Comparison of ENCODE assay signal across 1 cellular context in the genomic region with DNA sequence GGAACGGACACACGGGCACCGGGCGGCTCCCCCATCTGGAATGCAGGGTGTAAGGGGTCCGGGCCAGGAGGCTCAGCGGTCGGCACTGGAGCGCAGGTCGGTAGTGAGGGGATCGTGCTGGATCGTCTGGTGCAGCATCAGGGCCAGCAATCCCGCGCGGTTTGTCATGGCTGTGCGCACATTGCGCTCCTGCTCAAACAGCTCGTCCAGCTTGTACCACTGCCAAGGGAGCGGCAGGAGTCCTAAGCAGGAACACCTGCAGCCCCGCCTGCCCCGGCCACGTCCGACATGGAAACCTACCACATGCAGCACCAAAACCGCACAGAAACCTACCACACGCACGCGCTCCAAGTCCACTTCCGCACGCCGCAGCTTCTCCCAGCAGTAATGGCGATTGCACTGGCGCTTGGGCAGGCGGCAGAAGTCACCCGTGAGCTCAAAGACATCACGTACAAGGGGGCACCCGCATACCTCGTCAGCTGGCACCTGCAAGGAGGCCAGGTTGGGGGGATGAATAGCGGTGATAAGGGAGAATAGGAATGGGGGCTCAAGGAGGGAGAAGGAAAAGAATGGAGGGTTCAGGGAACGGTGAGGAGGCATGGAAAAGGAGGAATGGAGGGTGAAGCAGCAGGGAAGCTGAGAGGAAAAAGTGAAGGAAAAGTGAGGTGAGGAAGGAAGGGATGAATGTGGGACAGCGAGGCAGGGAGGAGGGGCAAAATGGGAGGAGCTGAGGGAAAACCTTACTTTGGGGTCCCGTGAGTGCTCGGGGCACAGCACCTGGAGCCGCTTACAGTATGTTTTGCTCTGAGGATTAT.
TF ChIP-seq lines count a peak whose summit lies in the region.

No MANE protein-coding gene starts in this region.

TF ChIP-seq in GM23338, 12 proteins besides CTCF, POLR2A, EP300 and RAD21:
- TF ChIP-seq, protein P1, sequence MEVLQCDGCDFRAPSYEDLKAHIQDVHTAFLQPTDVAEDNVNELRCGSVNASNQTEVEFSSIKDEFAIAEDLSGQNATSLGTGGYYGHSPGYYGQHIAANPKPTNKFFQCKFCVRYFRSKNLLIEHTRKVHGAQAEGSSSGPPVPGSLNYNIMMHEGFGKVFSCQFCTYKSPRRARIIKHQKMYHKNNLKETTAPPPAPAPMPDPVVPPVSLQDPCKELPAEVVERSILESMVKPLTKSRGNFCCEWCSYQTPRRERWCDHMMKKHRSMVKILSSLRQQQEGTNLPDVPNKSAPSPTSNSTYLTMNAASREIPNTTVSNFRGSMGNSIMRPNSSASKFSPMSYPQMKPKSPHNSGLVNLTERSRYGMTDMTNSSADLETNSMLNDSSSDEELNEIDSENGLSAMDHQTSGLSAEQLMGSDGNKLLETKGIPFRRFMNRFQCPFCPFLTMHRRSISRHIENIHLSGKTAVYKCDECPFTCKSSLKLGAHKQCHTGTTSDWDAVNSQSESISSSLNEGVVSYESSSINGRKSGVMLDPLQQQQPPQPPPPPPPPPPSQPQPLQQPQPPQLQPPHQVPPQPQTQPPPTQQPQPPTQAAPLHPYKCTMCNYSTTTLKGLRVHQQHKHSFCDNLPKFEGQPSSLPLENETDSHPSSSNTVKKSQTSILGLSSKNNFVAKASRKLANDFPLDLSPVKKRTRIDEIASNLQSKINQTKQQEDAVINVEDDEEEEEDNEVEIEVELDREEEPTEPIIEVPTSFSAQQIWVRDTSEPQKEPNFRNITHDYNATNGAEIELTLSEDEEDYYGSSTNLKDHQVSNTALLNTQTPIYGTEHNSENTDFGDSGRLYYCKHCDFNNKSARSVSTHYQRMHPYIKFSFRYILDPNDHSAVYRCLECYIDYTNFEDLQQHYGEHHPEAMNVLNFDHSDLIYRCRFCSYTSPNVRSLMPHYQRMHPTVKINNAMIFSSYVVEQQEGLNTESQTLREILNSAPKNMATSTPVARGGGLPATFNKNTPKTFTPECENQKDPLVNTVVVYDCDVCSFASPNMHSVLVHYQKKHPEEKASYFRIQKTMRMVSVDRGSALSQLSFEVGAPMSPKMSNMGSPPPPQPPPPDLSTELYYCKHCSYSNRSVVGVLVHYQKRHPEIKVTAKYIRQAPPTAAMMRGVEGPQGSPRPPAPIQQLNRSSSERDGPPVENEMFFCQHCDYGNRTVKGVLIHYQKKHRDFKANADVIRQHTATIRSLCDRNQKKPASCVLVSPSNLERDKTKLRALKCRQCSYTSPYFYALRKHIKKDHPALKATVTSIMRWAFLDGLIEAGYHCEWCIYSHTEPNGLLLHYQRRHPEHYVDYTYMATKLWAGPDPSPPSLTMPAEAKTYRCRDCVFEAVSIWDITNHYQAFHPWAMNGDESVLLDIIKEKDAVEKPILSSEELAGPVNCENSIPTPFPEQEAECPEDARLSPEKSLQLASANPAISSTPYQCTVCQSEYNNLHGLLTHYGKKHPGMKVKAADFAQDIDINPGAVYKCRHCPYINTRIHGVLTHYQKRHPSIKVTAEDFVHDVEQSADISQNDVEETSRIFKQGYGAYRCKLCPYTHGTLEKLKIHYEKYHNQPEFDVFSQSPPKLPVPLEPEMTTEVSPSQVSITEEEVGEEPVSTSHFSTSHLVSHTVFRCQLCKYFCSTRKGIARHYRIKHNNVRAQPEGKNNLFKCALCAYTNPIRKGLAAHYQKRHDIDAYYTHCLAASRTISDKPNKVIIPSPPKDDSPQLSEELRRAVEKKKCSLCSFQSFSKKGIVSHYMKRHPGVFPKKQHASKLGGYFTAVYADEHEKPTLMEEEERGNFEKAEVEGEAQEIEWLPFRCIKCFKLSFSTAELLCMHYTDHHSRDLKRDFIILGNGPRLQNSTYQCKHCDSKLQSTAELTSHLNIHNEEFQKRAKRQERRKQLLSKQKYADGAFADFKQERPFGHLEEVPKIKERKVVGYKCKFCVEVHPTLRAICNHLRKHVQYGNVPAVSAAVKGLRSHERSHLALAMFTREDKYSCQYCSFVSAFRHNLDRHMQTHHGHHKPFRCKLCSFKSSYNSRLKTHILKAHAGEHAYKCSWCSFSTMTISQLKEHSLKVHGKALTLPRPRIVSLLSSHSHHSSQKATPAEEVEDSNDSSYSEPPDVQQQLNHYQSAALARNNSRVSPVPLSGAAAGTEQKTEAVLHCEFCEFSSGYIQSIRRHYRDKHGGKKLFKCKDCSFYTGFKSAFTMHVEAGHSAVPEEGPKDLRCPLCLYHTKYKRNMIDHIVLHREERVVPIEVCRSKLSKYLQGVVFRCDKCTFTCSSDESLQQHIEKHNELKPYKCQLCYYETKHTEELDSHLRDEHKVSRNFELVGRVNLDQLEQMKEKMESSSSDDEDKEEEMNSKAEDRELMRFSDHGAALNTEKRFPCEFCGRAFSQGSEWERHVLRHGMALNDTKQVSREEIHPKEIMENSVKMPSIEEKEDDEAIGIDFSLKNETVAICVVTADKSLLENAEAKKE (CRISPR knock-in tag; IDR thresholded peaks at IDR 0.05) = no peak
- TF ChIP-seq ZNF331 (CRISPR knock-in tag; IDR thresholded peaks at IDR 0.05; ENCODE audit: low read depth) = no peak
- no peak for TF ChIP-seq EZH2 (IDR thresholded peaks at IDR 0.05; ENCODE audit: low read depth, unreplicated experiment)
- no peak for TF ChIP-seq CREB1 (CRISPR knock-in tag; IDR thresholded peaks at IDR 0.05; ENCODE audit: low read depth)
- no peak for TF ChIP-seq POLR2AphosphoS5 (IDR thresholded peaks at IDR 0.05; ENCODE audit: low read depth)
- no peak for TF ChIP-seq EZH2phosphoT487 (IDR thresholded peaks at IDR 0.05; ENCODE audit: unreplicated experiment)
- TF ChIP-seq STAT1 (IDR thresholded peaks at IDR 0.05; ENCODE audit: unreplicated experiment) = no peak
- no peak for TF ChIP-seq JUNB (IDR thresholded peaks at IDR 0.05; ENCODE audit: unreplicated experiment)
- no peak for TF ChIP-seq ZNF114 (CRISPR knock-in tag; IDR thresholded peaks at IDR 0.05)
- no peak for TF ChIP-seq NANOG (IDR thresholded peaks at IDR 0.05; ENCODE audit: borderline replicate concordance)
- TF ChIP-seq, protein P2, sequence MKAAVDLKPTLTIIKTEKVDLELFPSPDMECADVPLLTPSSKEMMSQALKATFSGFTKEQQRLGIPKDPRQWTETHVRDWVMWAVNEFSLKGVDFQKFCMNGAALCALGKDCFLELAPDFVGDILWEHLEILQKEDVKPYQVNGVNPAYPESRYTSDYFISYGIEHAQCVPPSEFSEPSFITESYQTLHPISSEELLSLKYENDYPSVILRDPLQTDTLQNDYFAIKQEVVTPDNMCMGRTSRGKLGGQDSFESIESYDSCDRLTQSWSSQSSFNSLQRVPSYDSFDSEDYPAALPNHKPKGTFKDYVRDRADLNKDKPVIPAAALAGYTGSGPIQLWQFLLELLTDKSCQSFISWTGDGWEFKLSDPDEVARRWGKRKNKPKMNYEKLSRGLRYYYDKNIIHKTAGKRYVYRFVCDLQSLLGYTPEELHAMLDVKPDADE (IDR thresholded peaks at IDR 0.05) = no peak
- TF ChIP-seq, protein P3, sequence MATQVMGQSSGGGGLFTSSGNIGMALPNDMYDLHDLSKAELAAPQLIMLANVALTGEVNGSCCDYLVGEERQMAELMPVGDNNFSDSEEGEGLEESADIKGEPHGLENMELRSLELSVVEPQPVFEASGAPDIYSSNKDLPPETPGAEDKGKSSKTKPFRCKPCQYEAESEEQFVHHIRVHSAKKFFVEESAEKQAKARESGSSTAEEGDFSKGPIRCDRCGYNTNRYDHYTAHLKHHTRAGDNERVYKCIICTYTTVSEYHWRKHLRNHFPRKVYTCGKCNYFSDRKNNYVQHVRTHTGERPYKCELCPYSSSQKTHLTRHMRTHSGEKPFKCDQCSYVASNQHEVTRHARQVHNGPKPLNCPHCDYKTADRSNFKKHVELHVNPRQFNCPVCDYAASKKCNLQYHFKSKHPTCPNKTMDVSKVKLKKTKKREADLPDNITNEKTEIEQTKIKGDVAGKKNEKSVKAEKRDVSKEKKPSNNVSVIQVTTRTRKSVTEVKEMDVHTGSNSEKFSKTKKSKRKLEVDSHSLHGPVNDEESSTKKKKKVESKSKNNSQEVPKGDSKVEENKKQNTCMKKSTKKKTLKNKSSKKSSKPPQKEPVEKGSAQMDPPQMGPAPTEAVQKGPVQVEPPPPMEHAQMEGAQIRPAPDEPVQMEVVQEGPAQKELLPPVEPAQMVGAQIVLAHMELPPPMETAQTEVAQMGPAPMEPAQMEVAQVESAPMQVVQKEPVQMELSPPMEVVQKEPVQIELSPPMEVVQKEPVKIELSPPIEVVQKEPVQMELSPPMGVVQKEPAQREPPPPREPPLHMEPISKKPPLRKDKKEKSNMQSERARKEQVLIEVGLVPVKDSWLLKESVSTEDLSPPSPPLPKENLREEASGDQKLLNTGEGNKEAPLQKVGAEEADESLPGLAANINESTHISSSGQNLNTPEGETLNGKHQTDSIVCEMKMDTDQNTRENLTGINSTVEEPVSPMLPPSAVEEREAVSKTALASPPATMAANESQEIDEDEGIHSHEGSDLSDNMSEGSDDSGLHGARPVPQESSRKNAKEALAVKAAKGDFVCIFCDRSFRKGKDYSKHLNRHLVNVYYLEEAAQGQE (IDR thresholded peaks at IDR 0.05; ENCODE audit: unreplicated experiment) = no peak
